Comparison of ENCODE assay signal across 17 cellular contexts in the genomic region with DNA sequence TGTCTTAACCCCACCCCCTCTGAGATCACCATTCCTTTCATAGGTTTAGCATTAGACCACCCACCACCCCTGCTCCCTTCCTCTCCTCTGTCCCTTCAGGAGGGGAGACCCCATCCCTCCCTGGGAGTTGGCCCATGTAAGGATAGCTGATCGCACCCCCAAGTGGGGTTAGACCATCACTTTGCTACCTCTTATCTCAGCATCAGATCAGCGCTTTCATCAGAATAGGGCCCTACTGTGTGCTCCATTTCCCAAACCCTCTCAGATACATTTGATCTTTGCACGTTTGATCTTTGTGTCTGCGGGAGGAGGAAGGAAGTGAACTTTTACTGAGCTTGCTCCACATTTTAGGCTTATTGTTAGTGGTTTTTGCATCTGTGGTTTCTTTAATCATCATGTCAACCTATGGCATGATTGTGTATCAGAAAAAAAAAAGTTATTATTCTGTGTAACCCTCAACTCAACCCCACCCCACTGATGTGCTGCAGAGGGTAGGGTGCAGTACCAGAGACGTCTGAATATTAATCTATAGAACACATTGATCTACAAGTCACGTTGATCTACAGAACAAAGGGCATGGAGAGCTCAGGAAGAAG.
DNase-seq lines count a peak whose midpoint lies in the region; ATAC-seq and TF ChIP-seq lines count a peak whose summit lies in the region.
"Had no signal": no experiment of that assay in that cellular context is flagged by ENCODE, and none has a peak within 500 bp of the region (broad histone marks: within the 10 kb centered on the region; RNA-seq: fewer than 3 reads in every experiment).

No MANE protein-coding gene starts in this region.

- BruUV-seq in OCI-LY7 (replicated peaks; lab: Mats Ljungman, UMichigan): no TSS peak

- H3K36me3 ChIP-seq in BLaER1 (no peaks in the 10 kb centered on the region), vagina (no peaks in the 10 kb centered on the region), OCI-LY7 (ENCODE audit: insufficient read depth, low read length) (no peaks in the 10 kb centered on the region)
- H3K36me3 ChIP-seq in CD8-positive, alpha-beta T cell (ENCODE audit: insufficient read depth, low read length): no peaks in the 10 kb centered on the region
- H3K36me3 ChIP-seq: tibial artery had no signal

- H3K9ac ChIP-seq in BLaER1: no peak overlapping the region
- H3K9ac ChIP-seq: KMS-11 had no signal

- TF ChIP-seq POLR2A in vagina (IDR thresholded peaks at IDR 0.05): no peak

- ATAC-seq in CD8-positive, alpha-beta T cell: peak; percentile 92
- ATAC-seq: foreskin keratinocyte, left colon had no signal

- H4K20me1 ChIP-seq in BLaER1 (no peaks in the 10 kb centered on the region), OCI-LY7 (ENCODE audit: insufficient read depth, low read length) (no peaks in the 10 kb centered on the region)

- H3K4me3 ChIP-seq in BLaER1 (no peak overlapping the region), vagina (no peak overlapping the region), OCI-LY7 (ENCODE audit: low read depth, low read length, poor library complexity, severe bottlenecking) (no peak overlapping the region)
- peak overlapping the region; percentile 8 for H3K4me3 ChIP-seq in CD8-positive, alpha-beta T cell (ENCODE audit: low read depth, low read length)
- H3K4me3 ChIP-seq: tibial artery had no signal

- peaks cover 55% of the 10 kb centered on the region for H3K4me1 Mint-ChIP-seq in CD8-positive, alpha-beta T cell (ENCODE audit: low read depth)

- peaks cover 3% of the 10 kb centered on the region for H3K9me3 Mint-ChIP-seq in CD8-positive, alpha-beta T cell

- TF ChIP-seq CTCF in CD8-positive, alpha-beta T cell (IDR thresholded peaks at IDR 0.05): no peak
- TF ChIP-seq CTCF in vagina (IDR thresholded peaks at IDR 0.05): no peak
- no peak for TF ChIP-seq CTCF in OCI-LY7 (conservative IDR thresholded peaks at IDR 0.05; ENCODE audit: low read length)

- CTCF ChIA-PET in CD8-positive, alpha-beta T cell (lab: Charles Lee): interaction anchor here (0.9 to 1.6 kb wide), 3 partner anchors 9 to 34 kb away, joined by 4 to 5 read pairs (median 5); no protein-coding TSS in a partner anchor
- CTCF ChIA-PET in OCI-LY7 (lab: Charles Lee; ENCODE audit: unreplicated experiment): no interaction called here

- H3K9me3 ChIP-seq in BLaER1 (peaks cover 33% of the 10 kb centered on the region), vagina (no peaks in the 10 kb centered on the region), OCI-LY7 (ENCODE audit: low read length) (0 out of 2 replicates have a peak, but pooled peaks cover 3% of the 10 kb centered on the region)
- no peaks in the 10 kb centered on the region for H3K9me3 ChIP-seq in CD8-positive, alpha-beta T cell (ENCODE audit: low read length)

- H3K27ac Mint-ChIP-seq in CD8-positive, alpha-beta T cell: peak overlapping the region; percentile 71

- H3K79me2 ChIP-seq in OCI-LY7 (ENCODE audit: insufficient read depth, low read depth, low read length): no peaks in the 10 kb centered on the region

- intact Hi-C loops in CD8-positive, alpha-beta T cell (cut with DNase I, micrococcal nuclease): loop anchor here (5.0 kb wide), 1 partner anchor 62 kb away; no protein-coding TSS in a partner anchor
- intact Hi-C loops in vagina (cut with DNase I): no loop called here
- intact Hi-C loops in OCI-LY7 (cut with micrococcal nuclease; ENCODE audit: unreplicated experiment): no loop called here

- no peaks in the 10 kb centered on the region for H3K27me3 ChIP-seq in BLaER1
- no peaks in the 10 kb centered on the region for H3K27me3 ChIP-seq in CD8-positive, alpha-beta T cell (ENCODE audit: insufficient read depth, low read length)
- H3K27me3 ChIP-seq in vagina: no peaks in the 10 kb centered on the region

- H3K9me2 ChIP-seq in OCI-LY7 (ENCODE audit: insufficient read depth, low read length): no peaks in the 10 kb centered on the region

- POLR2A ChIA-PET in CD8-positive, alpha-beta T cell (lab: Charles Lee): interaction anchor here (0.8 to 1.2 kb wide), 2 partner anchors 9 to 63 kb away, joined by 5 read pairs; no protein-coding TSS in a partner anchor
- POLR2A ChIA-PET in OCI-LY7 (lab: Charles Lee): no interaction called here

- H3K27me3 Mint-ChIP-seq in CD8-positive, alpha-beta T cell (ENCODE audit: low read depth): no peaks in the 10 kb centered on the region

- peaks cover 53% of the 10 kb centered on the region for H3K4me1 ChIP-seq in BLaER1
- H3K4me1 ChIP-seq in CD8-positive, alpha-beta T cell (ENCODE audit: insufficient read depth, low read length): peaks cover 35% of the 10 kb centered on the region
- H3K4me1 ChIP-seq in vagina: no peaks in the 10 kb centered on the region
- H3K4me1 ChIP-seq in OCI-LY7 (ENCODE audit: insufficient read depth, low read length, poor library complexity, severe bottlenecking): no peaks in the 10 kb centered on the region
- H3K4me1 ChIP-seq: foreskin keratinocyte, tibial artery had no signal

- peak in 6 of 7 experiments; percentile 8 to 74 (median 41) for DNase-seq in CD8-positive, alpha-beta T cell
- DNase-seq in T-helper 22 cell (ENCODE audit: low read depth): peak; percentile 29
- peak; percentile 84 for DNase-seq in central memory CD4-positive, alpha-beta T cell
- no peak for DNase-seq in vagina (ENCODE audit: extremely low spot score in 2 of 2)
- no peak for DNase-seq in OCI-LY7 (ENCODE audit: low spot score)
- no peak for DNase-seq in pons (ENCODE audit: low spot score)
- DNase-seq in NCI-H2196 (lab: John Stamatoyannopoulos, UW; ENCODE audit: unreplicated experiment): no peak
- DNase-seq: anterior cingulate cortex; DMS 273 treated with DMSO at 0.1 percent for 48 hours; foreskin keratinocyte; left colon; NCI-H1436; NCI-H2171 treated with DMSO at 0.1 percent for 48 hours; stimulated activated CD4-positive, alpha-beta T cell treated with anti-CD3 and anti-CD28 coated beads, Interleukin-4, amount 100 ng/mL, for 4 hours; tibial artery had no signal

- H3K27ac ChIP-seq in BLaER1: no peak overlapping the region
- no peak overlapping the region for H3K27ac ChIP-seq in CD8-positive, alpha-beta T cell (ENCODE audit: low read depth, low read length)
- H3K27ac ChIP-seq in vagina: no peak overlapping the region
- H3K27ac ChIP-seq in OCI-LY7 (ENCODE audit: low read depth, low read length, poor library complexity, severe bottlenecking): no peak overlapping the region
- H3K27ac ChIP-seq: foreskin keratinocyte, KMS-11, tibial artery had no signal

- no peaks in the 10 kb centered on the region for H3K36me3 Mint-ChIP-seq in CD8-positive, alpha-beta T cell

- H3K4me3 Mint-ChIP-seq in CD8-positive, alpha-beta T cell: peak overlapping the region; percentile 60

- no peak overlapping the region for H2AFZ ChIP-seq in OCI-LY7 (ENCODE audit: low read length)

- H3K4me2 ChIP-seq in BLaER1 (peak overlapping the region; percentile 51), OCI-LY7 (ENCODE audit: low read length) (no peak overlapping the region)
- H3K4me2 ChIP-seq: KMS-11 had no signal

Comparison
In these comparisons a context has a peak if more than half of its experiments do, and no peak if none do; other contexts are left out.
1. DNase-seq: peak in CD8-positive, alpha-beta T cell (6 of 7), T-helper 22 cell (single experiment) and central memory CD4-positive, alpha-beta T cell (single experiment); none in vagina (0 of 2), OCI-LY7 (single experiment), pons (single experiment) and NCI-H2196 (single experiment).
2. intact Hi-C loops: an anchor here in CD8-positive, alpha-beta T cell (5.0 kb wide); none called in vagina and OCI-LY7.